Comparison of ENCODE assay signal across 24 cellular contexts in genomic region chr10:93766918-93767317, GRCh38. TPM values are rescaled to one million over a fixed set of nuclear protein-coding genes. Genes with fewer than 3 reads are reported as not detected.
"Had no signal": no experiment of that assay in that cellular context is flagged by ENCODE, and none has a peak within 500 bp of the region (broad histone marks: within the 10 kb centered on the region; RNA-seq: fewer than 3 reads in every experiment).

No MANE protein-coding gene starts in this region.

- H3K36me3 Mint-ChIP-seq: activated CD4-positive, alpha-beta memory T cell treated with anti-CD3 and anti-CD28 coated beads for 36 hours; activated naive CD4-positive, alpha-beta T cell treated with anti-CD3 and anti-CD28 coated beads, Interleukin-2, amount 50 U/mL, for 72 hours had no signal

- H3K4me1 Mint-ChIP-seq: activated CD4-positive, alpha-beta T cell treated with anti-CD3 and anti-CD28 coated beads, Interleukin-2, amount 10 ng/mL, durations not matched to agents 7 days and 5 days; activated naive CD8-positive, alpha-beta T cell treated with anti-CD3 and anti-CD28 coated beads, Interleukin-2, amount 50 U/mL, for 24 hours had no signal

- H3K27me3 ChIP-seq: MG63 had no signal

- H3K9me3 Mint-ChIP-seq: activated CD4-positive, alpha-beta memory T cell treated with anti-CD3 and anti-CD28 coated beads for 36 hours; activated CD4-positive, alpha-beta T cell treated with anti-CD3 and anti-CD28 coated beads, Interleukin-2, amount 10 ng/mL, durations not matched to agents 7 days and 5 days; activated naive CD4-positive, alpha-beta T cell treated with anti-CD3 and anti-CD28 coated beads, Interleukin-2, amount 50 U/mL, for 72 hours; activated naive CD8-positive, alpha-beta T cell treated with anti-CD3 and anti-CD28 coated beads, Interleukin-2, amount 50 U/mL, for 24 hours; activated T-cell treated with anti-CD3 and anti-CD28 coated beads, Interleukin-2, amount 50 U/mL, for 4 hours had no signal

- H3K36me3 ChIP-seq: MG63 had no signal

- H3K4me3 Mint-ChIP-seq: activated CD4-positive, alpha-beta memory T cell treated with anti-CD3 and anti-CD28 coated beads for 36 hours; activated CD4-positive, alpha-beta T cell treated with anti-CD3 and anti-CD28 coated beads, Interleukin-2, amount 10 ng/mL, durations not matched to agents 7 days and 5 days; activated naive CD8-positive, alpha-beta T cell treated with anti-CD3 and anti-CD28 coated beads, Interleukin-2, amount 50 U/mL, for 24 hours; activated T-cell treated with anti-CD3 and anti-CD28 coated beads, Interleukin-2, amount 50 U/mL, for 4 hours; T-helper 17 cell had no signal

- ATAC-seq: activated naive CD4-positive, alpha-beta T cell treated with anti-CD3 and anti-CD28 coated beads, Interleukin-2, amount 50 U/mL, for 72 hours; activated naive CD8-positive, alpha-beta T cell treated with anti-CD3 and anti-CD28 coated beads, Interleukin-2, amount 50 U/mL, for 24 hours; activated T-cell treated with anti-CD3 and anti-CD28 coated beads, Interleukin-2, amount 50 U/mL, for 4 hours; PC-3; T-helper 17 cell had no signal

- DNase-seq: activated CD4-positive, alpha-beta memory T cell treated with anti-CD3 and anti-CD28 coated beads for 36 hours; activated CD4-positive, alpha-beta T cell treated with anti-CD3 and anti-CD28 coated beads, Interleukin-2, amount 10 ng/mL, durations not matched to agents 7 days and 5 days; activated CD4-positive, CD25-positive, alpha-beta regulatory T cell; activated CD8-positive, alpha-beta memory T cell treated with anti-CD3 and anti-CD28 coated beads for 24 hours; activated effector memory CD4-positive, alpha-beta T cell treated with anti-CD3 and anti-CD28 coated beads, Interleukin-2, amount 50 U/mL, for 16 hours; activated naive CD4-positive, alpha-beta T cell treated with Interleukin-2 at 50 U/mL for 16 hours; activated naive CD8-positive, alpha-beta T cell treated with anti-CD3 and anti-CD28 coated beads, Interleukin-2, amount 50 U/mL, for 24 hours; activated T-cell treated with anti-CD3 and anti-CD28 coated beads, Interleukin-2, amount 50 U/mL, for 4 hours; amniotic stem cell; MG63; NCI-H1105; NCI-H1436; NCI-H1694 treated with DMSO at 0.1 percent for 48 hours; NCI-H2029 treated with DMSO at 0.1 percent for 48 hours; NCI-H345; NCI-H510A; NCI-H526 treated with DMSO at 0.1 percent for 48 hours; NCI-H82; PC-3; SHP77; T-helper 17 cell; T-helper 9 cell had no signal

- H3K9me3 ChIP-seq: MG63 had no signal

- H3K27ac Mint-ChIP-seq: activated CD4-positive, alpha-beta memory T cell treated with anti-CD3 and anti-CD28 coated beads for 36 hours; activated CD4-positive, alpha-beta T cell treated with anti-CD3 and anti-CD28 coated beads, Interleukin-2, amount 10 ng/mL, durations not matched to agents 7 days and 5 days; activated naive CD4-positive, alpha-beta T cell treated with anti-CD3 and anti-CD28 coated beads, Interleukin-2, amount 50 U/mL, for 72 hours; activated naive CD8-positive, alpha-beta T cell treated with anti-CD3 and anti-CD28 coated beads, Interleukin-2, amount 50 U/mL, for 24 hours; T-helper 17 cell had no signal

- H3K4me3 ChIP-seq: MG63 had no signal

RNA-seq across cellular contexts. Expression of gene LGI1, which starts 9.2 kb away (rescaled TPM):
- total RNA-seq: activated CD4-positive, alpha-beta memory T cell treated with anti-CD3 and anti-CD28 coated beads for 36 hours; activated CD4-positive, alpha-beta T cell treated with anti-CD3 and anti-CD28 coated beads, Interleukin-2, amount 10 ng/mL, durations not matched to agents 7 days and 5 days; activated naive CD4-positive, alpha-beta T cell treated with anti-CD3 and anti-CD28 coated beads, Interleukin-2, amount 50 U/mL, for 72 hours; activated T-cell treated with anti-CD3 and anti-CD28 coated beads, Interleukin-2, amount 50 U/mL, for 4 hours; PC-3; SK-MEL-5; T-helper 17 cell had no signal
